1 cellular context compared by ENCODE assay signal in genomic region chr14:91901449-91902250, GRCh38.
TF ChIP-seq lines count a peak whose summit lies in the region.

No MANE protein-coding gene starts in this region.

TF ChIP-seq in IMR-90, 13 proteins besides CTCF, POLR2A, EP300 and RAD21:
- no peak for TF ChIP-seq RFX5 (IDR thresholded peaks at IDR 0.05; ENCODE audit: low read depth, low read length)
